In genomic region chr2:47503481-47504070, GRCh38 we compare ENCODE assay signal across 16 cellular contexts.
A peak's percentile ranks its signal among the peaks of the same experiment; 100 is the strongest.
DNase-seq lines count a peak whose midpoint lies in the region; ATAC-seq, FAIRE-seq and TF ChIP-seq lines count a peak whose summit lies in the region.
"Had no signal": no experiment of that assay in that cellular context is flagged by ENCODE, and none has a peak within 500 bp of the region (broad histone marks: within the 10 kb centered on the region; RNA-seq: fewer than 3 reads in every experiment).

No MANE protein-coding gene starts in this region.

- H3K27me3 ChIP-seq in small intestine (ENCODE audit: control insufficient read depth in 2 of 2, insufficient read depth in 2 of 2, low read length in 2 of 2) = no peaks in the 10 kb centered on the region
- H3K27me3 ChIP-seq: gastroesophageal sphincter had no signal

- no peaks in the 10 kb centered on the region for H3K9me2 ChIP-seq in OCI-LY7 (ENCODE audit: insufficient read depth, low read length)

- H3K4me3 ChIP-seq in OCI-LY7 (ENCODE audit: low read depth, low read length, poor library complexity, severe bottlenecking) (peak overlapping the region; percentile 43), small intestine (ENCODE audit: low read depth in 1 of 2, low read length in 2 of 2) (no peak overlapping the region)
- H3K4me3 ChIP-seq: gastroesophageal sphincter, PC-9 had no signal

- peak overlapping the region; percentile 75; the same call in 1 of the 2 replicates for H2AFZ ChIP-seq in OCI-LY7 (ENCODE audit: low read length)
- H2AFZ ChIP-seq: PC-9 had no signal

- intact Hi-C loops in OCI-LY7 (cut with micrococcal nuclease; ENCODE audit: unreplicated experiment) = loop anchor here (1.0 to 5.0 kb wide), 5 partner anchors 18 to 279 kb away; partner anchors contain the start of gene MSH6

- POLR2A ChIA-PET in OCI-LY7 (lab: Charles Lee) = interaction anchor here (0.6 to 1.6 kb wide), 3 partner anchors 8 to 35 kb away, joined by 3 to 7 read pairs (median 4); no protein-coding TSS in a partner anchor

- H3K36me3 ChIP-seq in OCI-LY7 (ENCODE audit: insufficient read depth, low read length) (peaks cover 41% of the 10 kb centered on the region), small intestine (ENCODE audit: control insufficient read depth in 2 of 2, insufficient read depth in 2 of 2, low read length in 2 of 2) (no peaks in the 10 kb centered on the region)
- H3K36me3 ChIP-seq: gastroesophageal sphincter had no signal

- DNase-seq in GM18507 (ENCODE audit: extremely low spot score, insufficient read length, low read depth) = no peak
- peak; percentile 81 for DNase-seq in OCI-LY7 (ENCODE audit: low spot score)
- no peak for DNase-seq in KBM-7
- DNase-seq in C1 segment of cervical spinal cord (lab: John Stamatoyannopoulos, UW) = no peak
- DNase-seq in small intestine = no peak
- DNase-seq in NCI-H446 treated with DMSO at 0.1 percent for 48 hours (lab: John Stamatoyannopoulos, UW) = no peak
- DNase-seq: amygdala, H9, NCI-H187 treated with DMSO at 0.1 percent for 48 hours, PC-9, T-helper 9 cell, trophoblast cell had no signal

- H3K27ac ChIP-seq in OCI-LY7 (ENCODE audit: low read depth, low read length, poor library complexity, severe bottlenecking) (peak overlapping the region; percentile 92), small intestine (ENCODE audit: low read depth in 1 of 2, low read length in 1 of 2) (no peak overlapping the region)
- H3K27ac ChIP-seq: C4-2B, gastroesophageal sphincter, PC-9 had no signal

- peak; percentile 79 for FAIRE-seq in GM18507 (lab: Jason Lieb, UNC)
- FAIRE-seq in small intestine (lab: Jason Lieb, UNC) = no peak

- in situ Hi-C loops in KBM-7 (cut with MboI; ENCODE audit: low pct_unique_long_range_greater_than_20kb, low sequenced_read_pairs) = no loop called here

- no peaks in the 10 kb centered on the region for H3K79me2 ChIP-seq in OCI-LY7 (ENCODE audit: insufficient read depth, low read depth, low read length)

- no TSS peak for BruUV-seq in OCI-LY7 (replicated peaks; lab: Mats Ljungman, UMichigan)

- 88 to 91% (median 91%) methylated on average over 8 of the region's 8 CpGs for WGBS in small intestine, 3 donors

- H3K4me1 ChIP-seq in OCI-LY7 (ENCODE audit: insufficient read depth, low read length, poor library complexity, severe bottlenecking) (peaks cover 37% of the 10 kb centered on the region), small intestine (ENCODE audit: control insufficient read depth in 2 of 2, insufficient read depth in 1 of 2, low read depth in 1 of 2, low read length in 1 of 2) (no peaks in the 10 kb centered on the region)
- H3K4me1 ChIP-seq: gastroesophageal sphincter had no signal

- peak overlapping the region; percentile 78 for H3K4me2 ChIP-seq in OCI-LY7 (ENCODE audit: low read length)
- H3K4me2 ChIP-seq: PC-9 had no signal

- TF ChIP-seq CTCF in OCI-LY7 (conservative IDR thresholded peaks at IDR 0.05; ENCODE audit: low read length) = no peak

- CTCF ChIA-PET in OCI-LY7 (lab: Charles Lee; ENCODE audit: unreplicated experiment) = interaction anchor here (0.6 kb wide), 1 partner anchor 100 kb away, joined by 3 read pairs; no protein-coding TSS in a partner anchor

- H3K9me3 ChIP-seq in OCI-LY7 (ENCODE audit: low read length) (peaks cover 56% of the 10 kb centered on the region), small intestine (ENCODE audit: control insufficient read depth, low read depth) (no peaks in the 10 kb centered on the region)

- ATAC-seq in GM19467 (IDR thresholded peaks at IDR 0.05; ENCODE audit: unreplicated experiment) = peak; percentile 55
- ATAC-seq in HG02938 (IDR thresholded peaks at IDR 0.05; ENCODE audit: unreplicated experiment) = peak; percentile 66
- ATAC-seq: gastroesophageal sphincter had no signal

- no peaks in the 10 kb centered on the region for H4K20me1 ChIP-seq in OCI-LY7 (ENCODE audit: insufficient read depth, low read length)
